Comparison of ENCODE assay signal across 10 cellular contexts in genomic region chr22:37610153-37610475, GRCh38. TPM values are rescaled to one million over a fixed set of nuclear protein-coding genes. Genes with fewer than 3 reads are reported as not detected.
DNase-seq lines count a peak whose midpoint lies in the region; ATAC-seq and TF ChIP-seq lines count a peak whose summit lies in the region.
"Not testable (repeated sequence)": the region's sequence is repeated elsewhere in the genome, so short reads cannot be mapped to it uniquely, and the experiment has no call there.
"Had no signal": no experiment of that assay in that cellular context is flagged by ENCODE, and none has a peak within 500 bp of the region (broad histone marks: within the 10 kb centered on the region; RNA-seq: fewer than 3 reads in every experiment).

No MANE protein-coding gene starts in this region.

- peak overlapping the region; percentile 27 to 97 (median 94) for H3K27ac Mint-ChIP-seq in CD4-positive, alpha-beta memory T cell
- H3K27ac Mint-ChIP-seq in T-helper 1 cell treated with Interleukin-12 subunit alpha and Interleukin-12 subunit beta and Interleukin-4 antibody, amounts not matched to agents 30 μg/mL and 1 μg/mL, for 36 hours = peak overlapping the region; percentile 90
- H3K27ac Mint-ChIP-seq in activated naive CD8-positive, alpha-beta T cell treated with anti-CD3 and anti-CD28 coated beads, Interleukin-2, amount 50 U/mL, for 24 hours = peak overlapping the region; percentile 92

- WGBS in tibial nerve, 2 donors = 68 to 75% methylated on average over 3 of the region's 3 CpGs

- peak overlapping the region; percentile 96 for H3K4me2 ChIP-seq in osteoblast (ENCODE audit: insufficient read depth, low read length)

- peak overlapping the region; percentile 90 to 98 (median 94) for H3K4me3 Mint-ChIP-seq in CD4-positive, alpha-beta memory T cell
- H3K4me3 Mint-ChIP-seq in T-helper 1 cell treated with Interleukin-12 subunit alpha and Interleukin-12 subunit beta and Interleukin-4 antibody, amounts not matched to agents 30 μg/mL and 1 μg/mL, for 36 hours = peak overlapping the region; percentile 91
- peak overlapping the region; percentile 99 for H3K4me3 Mint-ChIP-seq in activated naive CD8-positive, alpha-beta T cell treated with anti-CD3 and anti-CD28 coated beads, Interleukin-2, amount 50 U/mL, for 24 hours

- H3K9me3 ChIP-seq in CD4-positive, alpha-beta memory T cell (ENCODE audit: control insufficient read depth in 1 of 2, low read length in 2 of 2); left lung; osteoblast (ENCODE audit: low read depth, low read length); tibial nerve: not testable (repeated sequence)

- not testable (repeated sequence) for TF ChIP-seq POLR2A in tibial nerve (IDR thresholded peaks at IDR 0.05)

- CTCF ChIA-PET in CD4-positive, alpha-beta memory T cell (lab: Charles Lee; ENCODE audit: partially characterized antibody) = interaction anchor here (0.7 to 10.1 kb wide), 8 partner anchors 9 to 71 kb away, joined by 3 to 136 read pairs (median 52); partner anchors contain the start of genes NOL12, PDXP and SH3BP1

- H3K36me3 ChIP-seq in CD4-positive, alpha-beta memory T cell (ENCODE audit: insufficient read depth, low read length) = peaks cover 11% of the 10 kb centered on the region
- peaks cover 0 to 14% of the 10 kb centered on the region in 2 donors for H3K36me3 ChIP-seq in left lung
- not testable (repeated sequence) for H3K36me3 ChIP-seq in osteoblast (ENCODE audit: insufficient read depth, low read length)
- H3K36me3 ChIP-seq in tibial nerve = peaks cover 0 to 14% (median 0%) of the 10 kb centered on the region in 3 donors

- POLR2A ChIA-PET in CD4-positive, alpha-beta memory T cell (lab: Charles Lee; ENCODE audit: partially characterized antibody) = interaction anchor here (0.6 to 6.4 kb wide), 9 partner anchors 9 to 189 kb away, joined by 3 to 94 read pairs (median 43); partner anchors contain the start of genes LGALS1, NOL12, PDXP and SH3BP1

- peaks cover 26 to 53% (median 40%) of the 10 kb centered on the region in 4 donors for H3K4me1 Mint-ChIP-seq in CD4-positive, alpha-beta memory T cell
- peaks cover 37% of the 10 kb centered on the region for H3K4me1 Mint-ChIP-seq in T-helper 1 cell treated with Interleukin-12 subunit alpha and Interleukin-12 subunit beta and Interleukin-4 antibody, amounts not matched to agents 30 μg/mL and 1 μg/mL, for 36 hours (ENCODE audit: low read depth)
- H3K4me1 Mint-ChIP-seq in activated naive CD8-positive, alpha-beta T cell treated with anti-CD3 and anti-CD28 coated beads, Interleukin-2, amount 50 U/mL, for 24 hours = peaks cover 46% of the 10 kb centered on the region

- not testable (repeated sequence) for ATAC-seq in activated naive CD8-positive, alpha-beta T cell treated with anti-CD3 and anti-CD28 coated beads, Interleukin-2, amount 50 U/mL, for 24 hours; left lung

- H3K79me2 ChIP-seq in osteoblast (ENCODE audit: insufficient read depth, low read length) = peaks cover 34% of the 10 kb centered on the region

- H3K4me1 ChIP-seq in CD4-positive, alpha-beta memory T cell (ENCODE audit: insufficient read depth, low read length) = peaks cover 50% of the 10 kb centered on the region
- H3K4me1 ChIP-seq in left lung (peaks cover 13 to 46% of the 10 kb centered on the region in 2 donors), osteoblast (ENCODE audit: insufficient read depth, low read length) (peaks cover 36% of the 10 kb centered on the region), tibial nerve (peaks cover 0 to 57% (median 36%) of the 10 kb centered on the region in 4 donors)

- TF ChIP-seq EP300 in tibial nerve (IDR thresholded peaks at IDR 0.05) = not testable (repeated sequence)

- H3K4me3 ChIP-seq in CD4-positive, alpha-beta memory T cell (ENCODE audit: low read length in 2 of 2) = peak overlapping the region in 1 of 2 donors; percentile 85
- peak overlapping the region; percentile 92 for H3K4me3 ChIP-seq in Jurkat, Clone E6-1 (ENCODE audit: low read length)
- H3K4me3 ChIP-seq in epithelial cell of esophagus (ENCODE audit: low read length) (peak overlapping the region; percentile 82), left lung (peak overlapping the region; percentile 96 to 99), osteoblast (ENCODE audit: insufficient read depth, low read length) (peak overlapping the region; percentile 79), tibial nerve (peak overlapping the region; percentile 71 to 87 (median 84))

- not testable (repeated sequence) for H3K27me3 ChIP-seq in CD4-positive, alpha-beta memory T cell (ENCODE audit: insufficient read depth, low read length); left lung; osteoblast (ENCODE audit: insufficient read depth, low read length); tibial nerve

- peaks cover 0 to 14% of the 10 kb centered on the region in 2 donors for H3K36me3 Mint-ChIP-seq in CD4-positive, alpha-beta memory T cell
- H3K36me3 Mint-ChIP-seq in T-helper 1 cell treated with Interleukin-12 subunit alpha and Interleukin-12 subunit beta and Interleukin-4 antibody, amounts not matched to agents 30 μg/mL and 1 μg/mL, for 36 hours (ENCODE audit: low read depth); activated naive CD8-positive, alpha-beta T cell treated with anti-CD3 and anti-CD28 coated beads, Interleukin-2, amount 50 U/mL, for 24 hours (ENCODE audit: low read depth): not testable (repeated sequence)

- intact Hi-C loops in CD4-positive, alpha-beta memory T cell (cut with micrococcal nuclease); left lung (cut with DNase I): not testable (repeated sequence)

- DNase-seq in CD4-positive, alpha-beta memory T cell; Jurkat, Clone E6-1 (ENCODE audit: low read depth, low spot score); activated naive CD8-positive, alpha-beta T cell treated with anti-CD3 and anti-CD28 coated beads, Interleukin-2, amount 50 U/mL, for 24 hours; epithelial cell of esophagus (ENCODE audit: low read depth); left lung; tibial nerve (ENCODE audit: low spot score in 2 of 2): not testable (repeated sequence)
- DNase-seq in osteoblast (ENCODE audit: insufficient read length, low spot score, missing footprints) = peak; percentile 84

- peak overlapping the region; percentile 88 for H3K27ac ChIP-seq in CD4-positive, alpha-beta memory T cell (ENCODE audit: low read depth, low read length)
- H3K27ac ChIP-seq in left lung = peak overlapping the region; percentile 95 to 98
- H3K27ac ChIP-seq in osteoblast (ENCODE audit: low read depth, low read length) = peak overlapping the region; percentile 73
- H3K27ac ChIP-seq in tibial nerve = peak overlapping the region; percentile 91 to 98 (median 92)

- TF ChIP-seq CTCF in epithelial cell of esophagus (IDR thresholded peaks at IDR 0.05; ENCODE audit: insufficient read depth, low read depth, low read length, missing control alignments); left lung (IDR thresholded peaks at IDR 0.05); osteoblast (IDR thresholded peaks at IDR 0.05; ENCODE audit: extremely low read depth, low read depth, low read length); tibial nerve (IDR thresholded peaks at IDR 0.05): not testable (repeated sequence)

- H4K20me1 ChIP-seq in osteoblast (ENCODE audit: insufficient read depth, low read length) = not testable (repeated sequence)

- H3K27me3 Mint-ChIP-seq in CD4-positive, alpha-beta memory T cell; T-helper 1 cell treated with Interleukin-12 subunit alpha and Interleukin-12 subunit beta and Interleukin-4 antibody, amounts not matched to agents 30 μg/mL and 1 μg/mL, for 36 hours (ENCODE audit: low read depth); activated naive CD8-positive, alpha-beta T cell treated with anti-CD3 and anti-CD28 coated beads, Interleukin-2, amount 50 U/mL, for 24 hours: not testable (repeated sequence)

- H3K9me3 Mint-ChIP-seq in CD4-positive, alpha-beta memory T cell; T-helper 1 cell treated with Interleukin-12 subunit alpha and Interleukin-12 subunit beta and Interleukin-4 antibody, amounts not matched to agents 30 μg/mL and 1 μg/mL, for 36 hours; activated naive CD8-positive, alpha-beta T cell treated with anti-CD3 and anti-CD28 coated beads, Interleukin-2, amount 50 U/mL, for 24 hours: not testable (repeated sequence)

- peak overlapping the region; percentile 78 for H2AFZ ChIP-seq in osteoblast (ENCODE audit: low read length)

RNA-seq across cellular contexts. Expression of gene GGA1, which starts 1.5 kb away (rescaled TPM):
- total RNA-seq in CD4-positive, alpha-beta memory T cell = 100 to 1,000 TPM; 108 to 109 TPM
- polyA plus RNA-seq in CD4-positive, alpha-beta memory T cell = 10 to 100 TPM; 16.3 to 26.7 TPM
- polyA plus RNA-seq in Jurkat, Clone E6-1 (2012; ENCODE audit: insufficient read depth, insufficient read length) = 53.3 TPM
- total RNA-seq in left lung (10 to 100 TPM; 53.0 to 64.3 TPM), osteoblast (36.2 and 38.6 TPM in 2 replicates), tibial nerve (10 to 100 TPM; 66.3 to 99.0 (median 77.2) TPM)

RNA-seq across cellular contexts. Expression of gene SH3BP1, which starts 29.4 kb away (rescaled TPM):
- 10 to 100 TPM; 84.0 to 89.2 TPM for total RNA-seq in CD4-positive, alpha-beta memory T cell
- polyA plus RNA-seq in CD4-positive, alpha-beta memory T cell = 10 to 100 TPM; 17.6 to 30.3 TPM
- polyA plus RNA-seq in Jurkat, Clone E6-1 (2012; ENCODE audit: insufficient read depth, insufficient read length) = 17.7 TPM
- total RNA-seq in left lung = 10 to 100 TPM; 14.0 to 40.7 TPM
- total RNA-seq in osteoblast = 4.1 and 4.7 TPM in 2 replicates
- total RNA-seq in tibial nerve = 10 to 100 TPM in 2 of 4 donors, 1 to 10 TPM in 2; 7.5 to 19.8 (median 13.9) TPM

RNA-seq across cellular contexts. Expression of gene LGALS2, which starts 30.2 kb away (rescaled TPM):
- 1 to 10 TPM in 1 of 2 experiments, not detected in 1; 1.0 TPM for total RNA-seq in CD4-positive, alpha-beta memory T cell
- not detected for polyA plus RNA-seq in CD4-positive, alpha-beta memory T cell
- polyA plus RNA-seq in Jurkat, Clone E6-1 (2012; ENCODE audit: insufficient read depth, insufficient read length) = not detected
- under 1 TPM in 1 of 2 donors, not detected in 1; 0.61 TPM for total RNA-seq in left lung
- total RNA-seq in osteoblast = not detected in 2 replicates
- not detected for total RNA-seq in tibial nerve
- total RNA-seq: Right ventricle myocardium superior, temporal lobe had no signal

RNA-seq across cellular contexts. Expression of gene PDXP, which starts 48.4 kb away (rescaled TPM):
- total RNA-seq in CD4-positive, alpha-beta memory T cell = 1 to 10 TPM; 7.3 to 9.8 TPM
- 1 to 10 TPM in 1 of 2 donors, under 1 TPM in 1; 0.38 to 7.1 TPM for polyA plus RNA-seq in CD4-positive, alpha-beta memory T cell
- 71.3 TPM for polyA plus RNA-seq in Jurkat, Clone E6-1 (2012; ENCODE audit: insufficient read depth, insufficient read length)
- total RNA-seq in left lung = 10 to 100 TPM in 1 of 2 donors, 1 to 10 TPM in 1; 8.3 to 10.1 TPM
- total RNA-seq in osteoblast = 5.0 and 5.8 TPM in 2 replicates
- total RNA-seq in tibial nerve = 10 to 100 TPM; 14.7 to 19.7 (median 16.2) TPM

RNA-seq across cellular contexts. Expression of gene CDC42EP1, which starts 49.8 kb away (rescaled TPM):
- not detected for total RNA-seq in CD4-positive, alpha-beta memory T cell
- polyA plus RNA-seq in CD4-positive, alpha-beta memory T cell = not detected
- polyA plus RNA-seq in Jurkat, Clone E6-1 (2012; ENCODE audit: insufficient read depth, insufficient read length) = not detected
- 10 to 100 TPM; 74.0 to 84.3 TPM for total RNA-seq in left lung
- 28.6 and 35.5 TPM in 2 replicates for total RNA-seq in osteoblast
- 10 to 100 TPM; 28.4 to 53.4 (median 33.4) TPM for total RNA-seq in tibial nerve
